9 cellular contexts compared by ENCODE assay signal in the genomic region with DNA sequence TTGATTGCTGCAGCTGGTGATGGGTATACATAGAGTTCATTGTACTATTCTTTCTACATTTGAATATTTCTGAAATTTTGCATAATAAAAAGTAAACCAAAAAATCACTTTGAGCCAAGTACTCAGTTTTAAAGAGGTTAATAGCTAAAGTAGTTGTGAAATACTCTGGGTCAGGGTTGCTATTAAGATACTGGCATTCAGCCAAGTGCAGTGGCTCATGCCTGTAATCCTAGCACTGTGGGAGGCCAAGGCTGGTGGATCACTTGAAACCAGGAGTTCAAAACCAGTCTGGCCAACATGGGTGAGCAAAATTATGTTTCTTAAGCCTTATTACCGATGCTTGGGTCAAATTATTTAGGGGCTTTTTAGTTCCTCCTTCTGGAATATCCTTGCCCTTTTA.
DNase-seq lines count a peak whose midpoint lies in the region; ATAC-seq, FAIRE-seq and TF ChIP-seq lines count a peak whose summit lies in the region.
"Had no signal": no experiment of that assay in that cellular context is flagged by ENCODE, and none has a peak within 500 bp of the region (broad histone marks: within the 10 kb centered on the region; RNA-seq: fewer than 3 reads in every experiment).

No MANE protein-coding gene starts in this region.

- intact Hi-C loops in right cardiac atrium (cut with DNase I) = no loop called here

- H3K27me3 ChIP-seq in SK-N-SH (ENCODE audit: insufficient read depth) = no peaks in the 10 kb centered on the region
- H3K27me3 ChIP-seq in right cardiac atrium (ENCODE audit: control insufficient read depth, insufficient read depth) = no peaks in the 10 kb centered on the region

- peaks cover 8% of the 10 kb centered on the region; the same call in 1 of the 2 replicates for H4K20me1 ChIP-seq in SK-N-SH (ENCODE audit: insufficient read depth)

- TF ChIP-seq RAD21 in SK-N-SH (IDR thresholded peaks at IDR 0.05; ENCODE audit: low read length) = no peak

- no peak for TF ChIP-seq EP300 in SK-N-SH (IDR thresholded peaks at IDR 0.05; ENCODE audit: borderline replicate concordance in 1 of 2, low read depth in 1 of 2, low read length in 1 of 2)

- CTCF ChIA-PET in SK-N-SH (lab: Yijun Ruan, JAX) = interaction anchor here (1.3 to 1.5 kb wide), 2 partner anchors 36 to 148 kb away, joined by 5 read pairs; no protein-coding TSS in a partner anchor

- H3K79me2 ChIP-seq in SK-N-SH (ENCODE audit: insufficient read depth) = peaks cover 63% of the 10 kb centered on the region

- peak; percentile 64 for DNase-seq in AG10803 (ENCODE audit: low read depth)
- DNase-seq in HTR-8/SVneo (ENCODE audit: insufficient read length, low spot score) = peak; percentile 21
- no peak for DNase-seq in SK-N-SH
- peak in 1 of 3 donors; percentile 49 for DNase-seq in right cardiac atrium
- DNase-seq in ecto neural progenitor cell (ENCODE audit: low spot score) = no peak
- DNase-seq: islet precursor cell had no signal

- H3K4me2 ChIP-seq in SK-N-SH = no peak overlapping the region

- no peak for TF ChIP-seq CTCF in AG10803 (conservative IDR thresholded peaks at IDR 0.05; ENCODE audit: low read length)
- TF ChIP-seq CTCF in SK-N-SH (IDR thresholded peaks at IDR 0.05) = no peak

- H2AFZ ChIP-seq in SK-N-SH (ENCODE audit: low read depth) = no peak overlapping the region

- H3K4me1 ChIP-seq in SK-N-SH (ENCODE audit: control insufficient read depth in 1 of 2, insufficient read depth in 2 of 2, low read depth in 1 of 2, low read length in 1 of 2) = peaks cover 0 to 5% of the 10 kb centered on the region in 2 experiments; a peak in 1 of 4 replicates
- no peaks in the 10 kb centered on the region for H3K4me1 ChIP-seq in right cardiac atrium (ENCODE audit: control insufficient read depth, insufficient read depth, low read length)

- H3K9me2 ChIP-seq in SK-N-SH = no peaks in the 10 kb centered on the region

- POLR2A ChIA-PET in SK-N-SH (lab: Yijun Ruan, JAX) = no interaction called here

- 100% methylated on average over 1 of the region's 1 CpG for WGBS in SK-N-SH (ENCODE audit: low lambda C conversion rate)
- WGBS in right cardiac atrium = 90% methylated on average over 1 of the region's 1 CpG

- peaks cover 3 to 42% of the 10 kb centered on the region in 2 experiments for H3K36me3 ChIP-seq in SK-N-SH (replicated peaks in 1 of 2; ENCODE audit: control insufficient read depth in 1 of 2, insufficient read depth in 2 of 2, low read length in 1 of 2)

- FAIRE-seq in HTR-8/SVneo (lab: Jason Lieb, UNC) = no peak

- H3K4me3 ChIP-seq in AG10803 (ENCODE audit: low read length) (no peak overlapping the region), SK-N-SH (ENCODE audit: low read depth in 2 of 2, low read length in 1 of 2) (no peak overlapping the region), right cardiac atrium (ENCODE audit: low read length) (no peak overlapping the region)

- H3K27ac ChIP-seq in SK-N-SH (ENCODE audit: low read depth in 2 of 2, low read length in 1 of 2) (no peak overlapping the region), right cardiac atrium (ENCODE audit: low read length) (no peak overlapping the region)

- H3K9ac ChIP-seq in SK-N-SH = no peak overlapping the region

- H3F3A ChIP-seq in SK-N-SH (replicated peaks; ENCODE audit: insufficient read depth) = peaks cover 18% of the 10 kb centered on the region

- peak; percentile 73 to 78 for ATAC-seq in right cardiac atrium
- no peak for ATAC-seq in HG02981 (IDR thresholded peaks at IDR 0.05; ENCODE audit: unreplicated experiment)
- no peak for ATAC-seq in GM19351 (IDR thresholded peaks at IDR 0.05; ENCODE audit: unreplicated experiment)
- ATAC-seq in GM18520 (IDR thresholded peaks at IDR 0.05; ENCODE audit: unreplicated experiment) = no peak

- H3K9me3 ChIP-seq in SK-N-SH = 0 out of 2 replicates have a peak, but pooled peaks cover 11% of the 10 kb centered on the region
- no peaks in the 10 kb centered on the region for H3K9me3 ChIP-seq in right cardiac atrium (ENCODE audit: control insufficient read depth, low read length)

TF ChIP-seq in SK-N-SH, 30 proteins besides CTCF, POLR2A, EP300 and RAD21:
- TF ChIP-seq, protein P1, sequence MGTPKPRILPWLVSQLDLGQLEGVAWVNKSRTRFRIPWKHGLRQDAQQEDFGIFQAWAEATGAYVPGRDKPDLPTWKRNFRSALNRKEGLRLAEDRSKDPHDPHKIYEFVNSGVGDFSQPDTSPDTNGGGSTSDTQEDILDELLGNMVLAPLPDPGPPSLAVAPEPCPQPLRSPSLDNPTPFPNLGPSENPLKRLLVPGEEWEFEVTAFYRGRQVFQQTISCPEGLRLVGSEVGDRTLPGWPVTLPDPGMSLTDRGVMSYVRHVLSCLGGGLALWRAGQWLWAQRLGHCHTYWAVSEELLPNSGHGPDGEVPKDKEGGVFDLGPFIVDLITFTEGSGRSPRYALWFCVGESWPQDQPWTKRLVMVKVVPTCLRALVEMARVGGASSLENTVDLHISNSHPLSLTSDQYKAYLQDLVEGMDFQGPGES (IDR thresholded peaks at IDR 0.05; ENCODE audit: low read depth, low read length) = no peak
- peak; percentile 79 for TF ChIP-seq NFIC (IDR thresholded peaks at IDR 0.05; ENCODE audit: borderline replicate concordance)
TF ChIP-seq in SK-N-SH: peak in this region for 1.

Comparison
In these comparisons a context has a peak if more than half of its experiments do, and no peak if none do; other contexts are left out.
1. DNase-seq: peak in AG10803 (single experiment) and HTR-8/SVneo (single experiment); none in SK-N-SH (single experiment) and ecto neural progenitor cell (single experiment).
2. ATAC-seq: peak in right cardiac atrium (2 of 2); none in HG02981 (single experiment), GM19351 (single experiment) and GM18520 (single experiment).